In the genomic region with DNA sequence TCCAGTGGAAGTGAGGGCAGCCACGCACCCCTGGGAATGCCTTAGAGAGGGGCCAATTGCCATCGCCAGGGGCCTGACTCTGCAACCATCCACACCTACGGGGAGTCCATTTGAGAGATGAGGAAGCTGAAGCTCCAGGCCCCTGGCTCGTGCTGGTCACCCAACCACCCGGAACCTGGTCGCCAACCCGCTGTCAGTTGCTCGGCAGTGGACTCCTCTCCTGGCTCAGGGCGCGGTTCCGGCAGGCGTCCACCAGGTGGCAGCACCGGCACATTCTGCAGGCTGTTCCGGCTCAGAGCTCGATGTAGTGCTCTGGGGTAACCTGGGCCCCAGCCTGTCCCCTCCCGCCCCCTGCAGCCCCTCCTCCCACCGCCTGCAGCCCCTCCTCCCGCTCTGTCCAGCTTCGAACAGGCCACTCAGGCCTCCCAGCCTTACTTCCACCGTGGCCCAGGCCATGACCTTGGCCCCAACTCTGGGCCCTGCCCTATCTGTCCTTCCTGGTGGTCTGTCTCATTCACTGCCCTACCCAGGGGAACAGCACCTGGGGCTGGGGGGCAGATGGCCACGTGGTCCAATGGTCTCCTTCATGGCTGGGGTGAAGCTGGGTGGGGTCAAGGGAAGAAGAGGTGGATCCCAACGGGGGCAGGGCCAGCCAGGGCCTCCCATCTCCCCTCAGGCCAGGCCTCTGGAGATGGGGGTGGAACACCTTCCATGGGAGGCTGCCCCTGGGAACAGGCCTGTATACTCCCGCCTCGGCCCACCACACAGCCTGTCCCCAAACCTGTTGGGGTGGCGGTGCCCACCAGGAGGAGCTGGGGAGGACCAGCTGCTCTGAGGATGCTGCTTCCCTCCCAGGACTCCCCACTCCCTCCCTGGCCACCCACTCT, we compare ENCODE assay signal across 8 cellular contexts. TPM values are rescaled to one million over a fixed set of nuclear protein-coding genes. Genes with fewer than 3 reads are reported as not detected.
DNase-seq lines count a peak whose midpoint lies in the region; ATAC-seq, FAIRE-seq and TF ChIP-seq lines count a peak whose summit lies in the region.

No MANE protein-coding gene starts in this region.

- no peaks in the 10 kb centered on the region for H3K79me2 ChIP-seq in H1 (ENCODE audit: control insufficient read depth in 1 of 2, insufficient read depth in 2 of 2, low read length in 2 of 2)

- H2BK5ac ChIP-seq in H1 (ENCODE audit: low read depth, low read length): peak overlapping the region; percentile 12; the same call in 1 of the 2 replicates
- H2BK5ac ChIP-seq in mesenchymal stem cell (ENCODE audit: low read depth, low read length, poor library complexity, severe bottlenecking): no peak overlapping the region

- no peaks in the 10 kb centered on the region for H3K23me2 ChIP-seq in H1 (ENCODE audit: low read depth, low read length)

- ATAC-seq in HG03520 (IDR thresholded peaks at IDR 0.05; ENCODE audit: unreplicated experiment): peak; percentile 68

- TF ChIP-seq POLR2A in H1 (IDR thresholded peaks at IDR 0.05; ENCODE audit: control extremely low read depth in 1 of 2, low read depth in 2 of 2, low read length in 2 of 2): no peak; a peak in 1 of 3 replicates

- H3K9me3 ChIP-seq in H1 (ENCODE audit: insufficient read depth in 2 of 2, low read depth in 1 of 2, low read length in 1 of 2) (peaks cover 11 to 17% of the 10 kb centered on the region in 2 experiments; a peak in 2 of 4 replicates), mesenchymal stem cell (ENCODE audit: control insufficient read depth, low read length) (no peaks in the 10 kb centered on the region)

- H2AK5ac ChIP-seq in H1 (ENCODE audit: low read depth, low read length) (no peak overlapping the region), mesenchymal stem cell (ENCODE audit: low read length, severe bottlenecking) (no peak overlapping the region)

- H3K4me3 ChIP-seq in H1 (ENCODE audit: extremely low read depth in 1 of 4, insufficient read depth in 2 of 4, low read depth in 3 of 4, low read length in 4 of 4): peak overlapping the region in 1 of 4 experiments; percentile 42; a peak in 1 of 8 replicates
- no peak overlapping the region for H3K4me3 ChIP-seq in mesenchymal stem cell (ENCODE audit: insufficient read depth in 1 of 2, low read depth in 1 of 2, low read length in 2 of 2)

- peak overlapping the region; percentile 40 for H4K5ac ChIP-seq in H1 (ENCODE audit: insufficient read length, low read depth, low read length)

- TF ChIP-seq CTCF in GM13977 (IDR thresholded peaks at IDR 0.05; ENCODE audit: extremely low read depth, insufficient read depth, missing control alignments) (peak; percentile 98), H1 (IDR thresholded peaks at IDR 0.05; ENCODE audit: control extremely low read depth in 1 of 3, insufficient read depth in 1 of 3, low read depth in 1 of 3, low read length in 3 of 3) (peak in 2 of 3 experiments; percentile 92 to 95; a peak in 3 of 4 replicates)

- no peaks in the 10 kb centered on the region for H3K79me1 ChIP-seq in H1 (ENCODE audit: low read depth, low read length)
- H3K79me1 ChIP-seq in mesenchymal stem cell (replicated peaks; ENCODE audit: low read length, poor library complexity, severe bottlenecking): peaks cover 4% of the 10 kb centered on the region

- no peak overlapping the region; the same call in 1 of the 2 replicates for H2AFZ ChIP-seq in H1 (ENCODE audit: low read length)
- no peak overlapping the region for H2AFZ ChIP-seq in mesenchymal stem cell (ENCODE audit: low read depth, low read length)

- POLR2A ChIA-PET in H1 (lab: Charles Lee; ENCODE audit: partially characterized antibody): interaction anchor here (0.7 to 2.7 kb wide), 12 partner anchors 9 to 103 kb away, joined by 3 to 9 read pairs (median 4); partner anchors contain the start of gene SIVA1

- H3K27me3 ChIP-seq in H1 (replicated peaks in 1 of 4; ENCODE audit: control insufficient read depth in 3 of 4, extremely low read depth in 1 of 4, insufficient read depth in 3 of 4, low read length in 3 of 4): no peaks in the 10 kb centered on the region
- no peaks in the 10 kb centered on the region for H3K27me3 ChIP-seq in mesenchymal stem cell (ENCODE audit: control insufficient read depth in 1 of 2, insufficient read depth in 1 of 2, low read length in 2 of 2)

- peak overlapping the region; percentile 21 for H3K56ac ChIP-seq in H1 (replicated peaks; ENCODE audit: insufficient read length, low read depth, low read length)

- H3K27ac ChIP-seq in H1 (ENCODE audit: low read depth, low read length): no peak overlapping the region
- H3K27ac ChIP-seq in mesenchymal stem cell (ENCODE audit: low read length, poor library complexity, severe bottlenecking): no peak overlapping the region

- H2BK120ac ChIP-seq in H1 (replicated peaks; ENCODE audit: low read depth, low read length) (no peak overlapping the region), mesenchymal stem cell (ENCODE audit: low read depth, low read length) (no peak overlapping the region)

- H3K23ac ChIP-seq in H1 (ENCODE audit: insufficient read length) (no peak overlapping the region), mesenchymal stem cell (ENCODE audit: low read length in 2 of 2) (no peak overlapping the region)

- H4K8ac ChIP-seq in H1 (ENCODE audit: extremely low read depth, insufficient read depth, low read length) (no peak overlapping the region; the same call in 1 of the 2 replicates), mesenchymal stem cell (ENCODE audit: low read length) (peak overlapping the region; percentile 94)

- CTCF ChIA-PET in H1 (lab: Charles Lee; ENCODE audit: partially characterized antibody): interaction anchor here (0.6 to 7.8 kb wide), 34 partner anchors 9 to 286 kb away, joined by 3 to 110 read pairs (median 6); partner anchors contain the start of genes AKT1 and SIVA1

- H3K18ac ChIP-seq in H1 (ENCODE audit: extremely low read depth, low read length) (peak overlapping the region; percentile 86), mesenchymal stem cell (ENCODE audit: low read depth in 1 of 2, low read length in 2 of 2) (peak overlapping the region; percentile 48 to 92)

- no peak for TF ChIP-seq EP300 in H1 (IDR thresholded peaks at IDR 0.05; ENCODE audit: borderline replicate concordance in 1 of 2, low read depth in 2 of 2, low read length in 2 of 2)

- in situ Hi-C loops in GM13977 (cut with MboI; ENCODE audit: low pct_unique_long_range_greater_than_20kb, low sequenced_read_pairs, unreplicated experiment): loop anchor here (10.0 to 25.0 kb wide), 2 partner anchors 56 to 269 kb away; no protein-coding TSS in a partner anchor

- peaks cover 0 to 24% (median 12%) of the 10 kb centered on the region in 4 experiments; a peak in 7 of 8 replicates for H3K36me3 ChIP-seq in H1 (ENCODE audit: control insufficient read depth in 2 of 4, insufficient read depth in 4 of 4, low read length in 3 of 4)
- peaks cover 37 to 48% of the 10 kb centered on the region in 2 experiments for H3K36me3 ChIP-seq in mesenchymal stem cell (ENCODE audit: control insufficient read depth in 1 of 2, insufficient read depth in 2 of 2, low read depth in 1 of 2, low read length in 2 of 2)

- H3K4ac ChIP-seq in H1 (replicated peaks; ENCODE audit: insufficient read length, low read depth, low read length) (no peak overlapping the region), mesenchymal stem cell (ENCODE audit: low read depth in 1 of 2, low read length in 2 of 2) (peak overlapping the region in 1 of 2 experiments; percentile 82)

- H3K14ac ChIP-seq in H1 (ENCODE audit: insufficient read length): no peak overlapping the region
- no peak overlapping the region for H3K14ac ChIP-seq in mesenchymal stem cell (ENCODE audit: low read length in 2 of 2)

- peaks cover 7 to 16% of the 10 kb centered on the region in 2 experiments for H4K20me1 ChIP-seq in H1 (replicated peaks in 1 of 2; ENCODE audit: control insufficient read depth in 1 of 2, insufficient read depth in 2 of 2, low read length in 2 of 2)

- DNase-seq in 8988T (peak; percentile 72), GM13977 (ENCODE audit: low spot score) (peak; percentile 92), H1 (ENCODE audit: low read depth in 1 of 2, low spot score in 2 of 2) (peak; percentile 80 to 100), mesenchymal stem cell (peak; percentile 83)
- peak; percentile 61 for DNase-seq in NK-92 treated with Interleukin-12 subunit alpha and Interleukin-12 subunit beta, amount 100 ng/mL, for 24 hours (lab: John Stamatoyannopoulos, UW)
- peak; percentile 77 to 89 for DNase-seq in activated CD8-positive, alpha-beta memory T cell treated with anti-CD3 and anti-CD28 coated beads for 1 hour (ENCODE audit: extremely low read depth in 1 of 2, low read depth in 1 of 2)
- DNase-seq in stimulated activated CD8-positive, alpha-beta memory T cell treated with anti-CD3 and anti-CD28 coated beads, Interleukin-15, amount 100 ng/mL, for 4 hours (ENCODE audit: low read depth in 2 of 2): peak; percentile 72 to 76

- peak overlapping the region; percentile 17; the same call in 1 of the 2 replicates for H2BK12ac ChIP-seq in H1 (ENCODE audit: low read depth, low read length)
- H2BK12ac ChIP-seq in mesenchymal stem cell (ENCODE audit: low read length in 2 of 2): peak overlapping the region in 1 of 2 experiments; percentile 87

- 0 out of 7 replicates have a peak overlapping the region, but pooled peaks of 1 of the 4 experiments have one; percentile 13 for H3K9ac ChIP-seq in H1 (replicated peaks in 1 of 4; ENCODE audit: extremely low read depth in 1 of 4, low read depth in 3 of 4, low read length in 3 of 4)
- peak overlapping the region; percentile 22 for H3K9ac ChIP-seq in mesenchymal stem cell (ENCODE audit: low read length)

- H2BK20ac ChIP-seq in H1 (ENCODE audit: low read length): no peak overlapping the region

- TF ChIP-seq RAD21 in H1 (IDR thresholded peaks at IDR 0.05 in 1 of 2, conservative IDR thresholded peaks at IDR 0.05 in 1 of 2; ENCODE audit: low read depth in 2 of 2, low read length in 2 of 2): peak; percentile 89 to 90

- peak overlapping the region; percentile 3 to 61; a peak in 3 of 4 replicates for H3K4me2 ChIP-seq in H1 (ENCODE audit: insufficient read depth in 1 of 2, low read depth in 2 of 2, low read length in 2 of 2)
- no peak overlapping the region for H3K4me2 ChIP-seq in mesenchymal stem cell (ENCODE audit: low read length, poor library complexity, severe bottlenecking)

- peak overlapping the region; percentile 56 for H4K91ac ChIP-seq in H1 (replicated peaks; ENCODE audit: insufficient read length, low read length)
- peak overlapping the region; percentile 88 for H4K91ac ChIP-seq in mesenchymal stem cell (ENCODE audit: low read length)

- H2BK15ac ChIP-seq in H1 (ENCODE audit: low read length): peak overlapping the region; percentile 53; the same call in 1 of the 2 replicates
- H2BK15ac ChIP-seq in mesenchymal stem cell (ENCODE audit: low read depth, poor library complexity, severe bottlenecking): no peak overlapping the region

- H3K4me1 ChIP-seq in H1 (replicated peaks in 1 of 4; ENCODE audit: control insufficient read depth in 3 of 4, insufficient read depth in 4 of 4, low read length in 3 of 4) (peaks cover 0 to 11% (median 8%) of the 10 kb centered on the region in 4 experiments; a peak in 6 of 7 replicates), mesenchymal stem cell (ENCODE audit: control insufficient read depth, insufficient read depth, low read depth, low read length) (peaks cover 10% of the 10 kb centered on the region)

- WGBS in H1 (ENCODE audit: extremely low coverage in 1 of 2, insufficient coverage in 1 of 2, insufficient read length in 1 of 2, insufficient replicate concordance in 2 of 2, low coverage in 1 of 2, low lambda C conversion rate in 2 of 2, missing lambda C conversion rate in 1 of 2), 2 experiments: 27% methylated on average over 21 of the region's 25 CpGs; no CpG with 5 or more reads in 1 of the 2 experiments
- WGBS in mesenchymal stem cell: 20% methylated on average over 23 of the region's 25 CpGs

- FAIRE-seq in H1 (lab: Jason Lieb, UNC): no peak

RNA-seq across cellular contexts. Expression of gene SIVA1, which starts 15.7 kb away (rescaled TPM):
- total RNA-seq in H1 (2021; fragmentation: NEBNext Ultra II Directional; extraction: Animal tissue kit (Norgen Biotek cat#: 25700)): 123 and 135 TPM in 2 replicates
- 517 and 589 TPM in 2 replicates for polyA plus RNA-seq in H1 (2011; rRNA removed)
- polyA plus RNA-seq in H1 (2011; cell fraction: cytosol; rRNA removed): 330 TPM
- polyA plus RNA-seq in H1 (2011; cell fraction: nucleus; rRNA removed): 307 TPM
- polyA plus RNA-seq in H1 (2012, experiment 1 of 2): 85.5 to 181 TPM (median 172 TPM) in 4 replicates
- polyA plus RNA-seq in H1 (2012, experiment 2 of 2): 271 TPM
- 207 TPM for polyA plus RNA-seq in H1 (2013, experiment 1 of 2)
- polyA plus RNA-seq in H1 (2013, experiment 2 of 2): 187 TPM
- 23.9 and 34.6 TPM in 2 replicates for polyA minus RNA-seq in H1 (2011; rRNA and poly(A)+ RNA removed)
- polyA minus RNA-seq in H1 (2011; cell fraction: cytosol; rRNA and poly(A)+ RNA removed): 70.6 TPM
- 52.2 TPM for polyA minus RNA-seq in H1 (2011; cell fraction: nucleus; rRNA and poly(A)+ RNA removed)
- polyA plus RNA-seq in mesenchymal stem cell (2013, experiment 1 of 2): 68.6 TPM
- 73.5 TPM for polyA plus RNA-seq in mesenchymal stem cell (2013, experiment 2 of 2)

RNA-seq across cellular contexts. Expression of gene AKT1, which starts 26.9 kb away (rescaled TPM):
- 62.1 and 71.5 TPM in 2 replicates for total RNA-seq in H1 (2021; fragmentation: NEBNext Ultra II Directional; extraction: Animal tissue kit (Norgen Biotek cat#: 25700))
- polyA plus RNA-seq in H1 (2011; rRNA removed): 68.1 and 89.8 TPM in 2 replicates
- 86.7 TPM for polyA plus RNA-seq in H1 (2011; cell fraction: cytosol; rRNA removed)
- 135 TPM for polyA plus RNA-seq in H1 (2011; cell fraction: nucleus; rRNA removed)
- polyA plus RNA-seq in H1 (2012, experiment 1 of 2): 53.7 to 73.1 TPM (median 68.0 TPM) in 4 replicates
- polyA plus RNA-seq in H1 (2012, experiment 2 of 2): 53.5 TPM
- polyA plus RNA-seq in H1 (2013, experiment 1 of 2): 44.6 TPM
- 45.6 TPM for polyA plus RNA-seq in H1 (2013, experiment 2 of 2)
- polyA minus RNA-seq in H1 (2011; rRNA and poly(A)+ RNA removed): 43.3 and 54.9 TPM in 2 replicates
- 46.9 TPM for polyA minus RNA-seq in H1 (2011; cell fraction: cytosol; rRNA and poly(A)+ RNA removed)
- polyA minus RNA-seq in H1 (2011; cell fraction: nucleus; rRNA and poly(A)+ RNA removed): 28.2 TPM
- 106 TPM for polyA plus RNA-seq in mesenchymal stem cell (2013, experiment 1 of 2)
- 108 TPM for polyA plus RNA-seq in mesenchymal stem cell (2013, experiment 2 of 2)

RNA-seq across cellular contexts. Expression of gene ZBTB42, which starts 32.2 kb away (rescaled TPM):
- total RNA-seq in H1 (2021; fragmentation: NEBNext Ultra II Directional; extraction: Animal tissue kit (Norgen Biotek cat#: 25700)): 2.8 and 2.9 TPM in 2 replicates
- polyA plus RNA-seq in H1 (2011; rRNA removed): 3.1 and 3.7 TPM in 2 replicates
- polyA plus RNA-seq in H1 (2011; cell fraction: cytosol; rRNA removed): 2.5 TPM
- polyA plus RNA-seq in H1 (2011; cell fraction: nucleus; rRNA removed): 4.0 TPM
- 1.5 to 3.3 TPM (median 2.9 TPM) in 4 replicates for polyA plus RNA-seq in H1 (2012, experiment 1 of 2)
- polyA plus RNA-seq in H1 (2012, experiment 2 of 2): 2.3 TPM
- 1.2 TPM for polyA plus RNA-seq in H1 (2013, experiment 1 of 2)
- polyA plus RNA-seq in H1 (2013, experiment 2 of 2): 1.2 TPM
- 3.4 and 4.0 TPM in 2 replicates for polyA minus RNA-seq in H1 (2011; rRNA and poly(A)+ RNA removed)
- 2.7 TPM for polyA minus RNA-seq in H1 (2011; cell fraction: cytosol; rRNA and poly(A)+ RNA removed)
- polyA minus RNA-seq in H1 (2011; cell fraction: nucleus; rRNA and poly(A)+ RNA removed): 7.3 TPM
- polyA plus RNA-seq in mesenchymal stem cell (2013, experiment 1 of 2): 1.8 TPM
- polyA plus RNA-seq in mesenchymal stem cell (2013, experiment 2 of 2): 1.6 TPM

RNA-seq across cellular contexts. Expression of gene ADSS1, which starts 44.7 kb away (rescaled TPM):
- total RNA-seq in H1 (2021; fragmentation: NEBNext Ultra II Directional; extraction: Animal tissue kit (Norgen Biotek cat#: 25700)): 7.9 and 8.9 TPM in 2 replicates
- 7.1 and 9.4 TPM in 2 replicates for polyA plus RNA-seq in H1 (2011; rRNA removed)
- 12.8 TPM for polyA plus RNA-seq in H1 (2011; cell fraction: cytosol; rRNA removed)
- 43.4 TPM for polyA plus RNA-seq in H1 (2011; cell fraction: nucleus; rRNA removed)
- 8.2 to 15.0 TPM (median 11.8 TPM) in 4 replicates for polyA plus RNA-seq in H1 (2012, experiment 1 of 2)
- polyA plus RNA-seq in H1 (2012, experiment 2 of 2): 9.8 TPM
- polyA plus RNA-seq in H1 (2013, experiment 1 of 2): 6.2 TPM
- 5.8 TPM for polyA plus RNA-seq in H1 (2013, experiment 2 of 2)
- polyA minus RNA-seq in H1 (2011; rRNA and poly(A)+ RNA removed): 3.2 and 7.1 TPM in 2 replicates
- polyA minus RNA-seq in H1 (2011; cell fraction: cytosol; rRNA and poly(A)+ RNA removed): 2.6 TPM
- polyA minus RNA-seq in H1 (2011; cell fraction: nucleus; rRNA and poly(A)+ RNA removed): 11.0 TPM
- 5.2 TPM for polyA plus RNA-seq in mesenchymal stem cell (2013, experiment 1 of 2)
- 4.8 TPM for polyA plus RNA-seq in mesenchymal stem cell (2013, experiment 2 of 2)
